ENCODE assay signal across 1 cellular context in genomic region chr2:98747888-98748287, GRCh38.
TF ChIP-seq lines count a peak whose summit lies in the region.

No MANE protein-coding gene starts in this region.

TF ChIP-seq in GM23338, 12 proteins besides CTCF, POLR2A, EP300 and RAD21:
- TF ChIP-seq CREB1 (CRISPR knock-in tag; IDR thresholded peaks at IDR 0.05; ENCODE audit: low read depth) (no peak), NANOG (IDR thresholded peaks at IDR 0.05; ENCODE audit: borderline replicate concordance) (no peak), JUNB (IDR thresholded peaks at IDR 0.05; ENCODE audit: unreplicated experiment) (no peak), STAT1 (IDR thresholded peaks at IDR 0.05; ENCODE audit: unreplicated experiment) (no peak), POLR2AphosphoS5 (IDR thresholded peaks at IDR 0.05; ENCODE audit: low read depth) (no peak), ZNF114 (CRISPR knock-in tag; IDR thresholded peaks at IDR 0.05) (no peak), ZNF331 (CRISPR knock-in tag; IDR thresholded peaks at IDR 0.05; ENCODE audit: low read depth) (no peak), EZH2 (IDR thresholded peaks at IDR 0.05; ENCODE audit: low read depth, unreplicated experiment) (no peak), EZH2phosphoT487 (IDR thresholded peaks at IDR 0.05; ENCODE audit: unreplicated experiment) (no peak), ZNF462 (CRISPR knock-in tag; IDR thresholded peaks at IDR 0.05) (no peak), ETS1 (IDR thresholded peaks at IDR 0.05) (no peak)
TF ChIP-seq in GM23338: peak in this region for 0.
